ENCODE assay signal across 33 cellular contexts in genomic region chr11:1675536-1676253, GRCh38. TPM values are rescaled to one million over a fixed set of nuclear protein-coding genes. Genes with fewer than 3 reads are reported as not detected.
"Had no signal": no experiment of that assay in that cellular context is flagged by ENCODE, and none has a peak within 500 bp of the region (broad histone marks: within the 10 kb centered on the region; RNA-seq: fewer than 3 reads in every experiment).

No MANE protein-coding gene starts in this region.

- FAIRE-seq: islet of Langerhans had no signal

- H3K4me3 ChIP-seq: gastrocnemius medialis, heart left ventricle, left ventricle myocardium inferior, lower lobe of right lung, psoas muscle, skin epidermis, testis, tibial artery, upper lobe of left lung, uterus had no signal

- H3K4me3 Mint-ChIP-seq: effector memory CD8-positive, alpha-beta T cell; natural killer cell; neural crest cell; stimulated activated effector memory CD8-positive, alpha-beta T cell treated with anti-CD3 and anti-CD28 coated beads, Interleukin-12 subunit alpha, Interleukin-12 subunit beta, amount 100 ng/mL, for 72 hours had no signal

- H3K9me3 ChIP-seq: gastrocnemius medialis, heart left ventricle, left ventricle myocardium inferior, lower lobe of right lung, psoas muscle, testis, tibial artery, upper lobe of left lung, uterus had no signal

- H3K36me3 ChIP-seq: gastrocnemius medialis, heart left ventricle, left ventricle myocardium inferior, lower lobe of right lung, tibial artery, upper lobe of left lung, uterus had no signal

- H3K27me3 ChIP-seq: testis, upper lobe of left lung had no signal

- ATAC-seq: effector memory CD8-positive, alpha-beta T cell; esophagus mucosa; gastrocnemius medialis; heart left ventricle; left cardiac atrium; lower lobe of right lung; natural killer cell; psoas muscle; right cardiac atrium; stimulated activated effector memory CD8-positive, alpha-beta T cell treated with anti-CD3 and anti-CD28 coated beads, Interleukin-12 subunit alpha, Interleukin-12 subunit beta, amount 100 ng/mL, for 72 hours had no signal

- H3K4me1 ChIP-seq: gastrocnemius medialis, left ventricle myocardium inferior, lower lobe of right lung, psoas muscle, testis, tibial artery, upper lobe of left lung, uterus had no signal

- DNase-seq: caudate nucleus; cerebellar nuclear complex; cortex of kidney; effector memory CD8-positive, alpha-beta T cell; foreskin fibroblast; gastrocnemius medialis; heart left ventricle; hippocampal formation; left cardiac atrium; left ventricle myocardium inferior; natural killer cell; psoas muscle; right cardiac atrium; stimulated activated CD4-positive, alpha-beta T cell treated with anti-CD3 and anti-CD28 coated beads, Interleukin-2, amount 100 ng/mL, for 24 hours; stimulated activated CD4-positive, alpha-beta T cell treated with anti-CD3 and anti-CD28 coated beads, Interleukin-4, amount 100 ng/mL, for 24 hours; stimulated activated naive CD4-positive, alpha-beta T cell treated with Interleukin-2 at 50 U/mL for 16 hours; substantia nigra; testis; uterus had no signal

- H3K27ac ChIP-seq: gastrocnemius medialis, heart left ventricle, left ventricle myocardium inferior, lower lobe of right lung, psoas muscle, skin epidermis, tibial artery, upper lobe of left lung, uterus had no signal

- H3K36me3 Mint-ChIP-seq: natural killer cell had no signal

- H3K4me1 Mint-ChIP-seq: natural killer cell had no signal

- H3K9me3 Mint-ChIP-seq: effector memory CD8-positive, alpha-beta T cell; natural killer cell; neural crest cell; stimulated activated effector memory CD8-positive, alpha-beta T cell treated with anti-CD3 and anti-CD28 coated beads, Interleukin-12 subunit alpha, Interleukin-12 subunit beta, amount 100 ng/mL, for 72 hours had no signal

- H3K27ac Mint-ChIP-seq: effector memory CD8-positive, alpha-beta T cell; natural killer cell; stimulated activated effector memory CD8-positive, alpha-beta T cell treated with anti-CD3 and anti-CD28 coated beads, Interleukin-12 subunit alpha, Interleukin-12 subunit beta, amount 100 ng/mL, for 72 hours had no signal

RNA-seq across cellular contexts. Expression of gene KRTAP5-6, which starts 21.3 kb away (rescaled TPM):
- total RNA-seq: esophagus mucosa, gastrocnemius medialis, heart left ventricle, kidney epithelial cell, left cardiac atrium, left ventricle myocardium inferior, lower lobe of right lung, mesenteric fat pad, mononuclear cell, natural killer cell, neural crest cell, osteoblast, psoas muscle, renal cortical epithelial cell, right cardiac atrium, testis, upper lobe of left lung, uterus had no signal
- polyA plus RNA-seq: heart left ventricle, psoas muscle, right cardiac atrium had no signal

RNA-seq across cellular contexts. Expression of gene KRTAP5-5, which starts 46.1 kb away (rescaled TPM):
- total RNA-seq: dermis microvascular lymphatic vessel endothelial cell, esophagus mucosa, gastrocnemius medialis, heart left ventricle, kidney epithelial cell, left cardiac atrium, left ventricle myocardium inferior, lower lobe of right lung, mesenteric fat pad, mononuclear cell, natural killer cell, neural crest cell, osteoblast, psoas muscle, renal cortical epithelial cell, right cardiac atrium, testis, upper lobe of left lung, uterus had no signal
- polyA plus RNA-seq: heart left ventricle, psoas muscle, right cardiac atrium had no signal

RNA-seq across cellular contexts. Expression of gene KRTAP5-4, which starts 53.8 kb away (rescaled TPM):
- total RNA-seq: dermis microvascular lymphatic vessel endothelial cell, esophagus mucosa, gastrocnemius medialis, heart left ventricle, kidney epithelial cell, left cardiac atrium, left ventricle myocardium inferior, lower lobe of right lung, mesenteric fat pad, mononuclear cell, natural killer cell, neural crest cell, osteoblast, psoas muscle, renal cortical epithelial cell, right cardiac atrium, testis, upper lobe of left lung, uterus had no signal
- polyA plus RNA-seq: heart left ventricle, psoas muscle, right cardiac atrium had no signal
